Comparison of ENCODE assay signal across 19 cellular contexts in the genomic region with DNA sequence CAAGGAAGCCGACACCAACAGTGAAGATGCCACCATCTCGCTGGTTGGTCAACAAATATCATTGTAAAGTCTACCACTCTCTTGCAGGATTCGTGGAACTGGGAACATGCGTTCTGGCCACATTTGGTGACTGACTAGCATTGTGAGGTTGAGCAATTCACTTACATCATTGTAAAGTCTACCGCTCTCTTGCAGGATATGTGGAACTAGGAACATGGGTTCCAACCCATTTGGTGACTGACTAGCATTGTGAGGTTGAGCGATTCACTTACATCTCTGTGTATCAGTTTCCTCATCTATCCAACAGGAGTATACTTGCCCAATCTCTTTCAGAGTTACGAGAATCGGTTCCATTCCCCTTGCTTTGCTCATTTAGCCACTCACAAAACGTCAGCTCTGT.
"Had no signal": no experiment of that assay in that cellular context is flagged by ENCODE, and none has a peak within 500 bp of the region (broad histone marks: within the 10 kb centered on the region; RNA-seq: fewer than 3 reads in every experiment).

No MANE protein-coding gene starts in this region.

- H3K27me3 ChIP-seq: adrenal gland, breast epithelium had no signal

- H3K9me3 Mint-ChIP-seq: activated CD4-positive, alpha-beta T cell treated with anti-CD3 and anti-CD28 coated beads, Interleukin-2, amount 10 ng/mL, durations not matched to agents 7 days and 5 days had no signal

- H3K4me3 ChIP-seq: adrenal gland, breast epithelium, mucosa of descending colon, smooth muscle cell, stomach had no signal

- H3K4me3 Mint-ChIP-seq: activated CD4-positive, alpha-beta T cell treated with anti-CD3 and anti-CD28 coated beads, Interleukin-2, amount 10 ng/mL, durations not matched to agents 7 days and 5 days; naive B cell had no signal

- FAIRE-seq: astrocyte had no signal

- H3K27ac ChIP-seq: adrenal gland, parathyroid adenoma, stomach had no signal

- H3K36me3 ChIP-seq: adrenal gland, breast epithelium, stomach had no signal

- H3K36me3 Mint-ChIP-seq: naive B cell had no signal

- H3K27me3 Mint-ChIP-seq: activated CD4-positive, alpha-beta T cell treated with anti-CD3 and anti-CD28 coated beads, Interleukin-2, amount 10 ng/mL, durations not matched to agents 7 days and 5 days had no signal

- H3K27ac Mint-ChIP-seq: activated CD4-positive, alpha-beta T cell treated with anti-CD3 and anti-CD28 coated beads, Interleukin-2, amount 10 ng/mL, durations not matched to agents 7 days and 5 days had no signal

- H3K4me1 ChIP-seq: adrenal gland, breast epithelium, parathyroid adenoma had no signal

- DNase-seq: activated CD4-positive, alpha-beta T cell treated with anti-CD3 and anti-CD28 coated beads, Interleukin-2, amount 10 ng/mL, durations not matched to agents 7 days and 5 days; activated CD8-positive, alpha-beta memory T cell treated with anti-CD3 and anti-CD28 coated beads, Interleukin-2, amount 50 U/mL, for 4 hours; activated effector memory CD4-positive, alpha-beta T cell treated with anti-CD3 and anti-CD28 coated beads, Interleukin-2, amount 50 U/mL, for 16 hours; activated naive CD4-positive, alpha-beta T cell treated with anti-CD3 and anti-CD28 coated beads, Interleukin-2, amount 50 U/mL, for 16 hours; activated T-cell treated with anti-CD3 and anti-CD28 coated beads, Interleukin-2, amount 50 U/mL, for 48 hours; adrenal gland; cerebellar nuclear complex; effector CD8-positive, alpha-beta T cell; mesenchymal stem cell; mucosa of descending colon; naive B cell; stimulated activated CD4-positive, alpha-beta T cell treated with anti-CD3 and anti-CD28 coated beads, Interleukin-4, amount 100 ng/mL, for 1 hour; stomach; T-helper 1 cell; T1000 had no signal

- H3K9me3 ChIP-seq: adrenal gland, breast epithelium, mucosa of descending colon, stomach had no signal
